In genomic region chr1:27615346-27616004, GRCh38 we compare ENCODE assay signal across 20 cellular contexts. TPM values are rescaled to one million over a fixed set of nuclear protein-coding genes. Genes with fewer than 3 reads are reported as not detected.
DNase-seq lines count a peak whose midpoint lies in the region; ATAC-seq and TF ChIP-seq lines count a peak whose summit lies in the region.
"Had no signal": no experiment of that assay in that cellular context is flagged by ENCODE, and none has a peak within 500 bp of the region (broad histone marks: within the 10 kb centered on the region; RNA-seq: fewer than 3 reads in every experiment).

No MANE protein-coding gene starts in this region.

- H3K36me3 Mint-ChIP-seq in WTC11: no peaks in the 10 kb centered on the region

- H3K4me3 ChIP-seq in H7 (ENCODE audit: insufficient read depth, low read depth, low read length) (peak overlapping the region; percentile 61), iPS-20b (ENCODE audit: low read length) (peak overlapping the region; percentile 86)
- H3K4me3 ChIP-seq: transverse colon had no signal

- POLR2A ChIA-PET in WTC11 (lab: Charles Lee): interaction anchor here (0.5 to 1.6 kb wide), 5 partner anchors 10 to 1525 kb away, joined by 3 to 4 read pairs (median 3); no protein-coding TSS in a partner anchor

- peak overlapping the region; percentile 90 for H3K4me3 Mint-ChIP-seq in WTC11

- ATAC-seq in WTC11 (peak; percentile 59), GM21360 (IDR thresholded peaks at IDR 0.05; ENCODE audit: unreplicated experiment) (no peak), HG03565 (IDR thresholded peaks at IDR 0.05; ENCODE audit: unreplicated experiment) (no peak)

- peaks cover 9% of the 10 kb centered on the region; the same call in 1 of the 2 replicates for H3K27me3 ChIP-seq in H7 (ENCODE audit: control insufficient read depth, insufficient read depth, low read length)
- peaks cover 17% of the 10 kb centered on the region for H3K27me3 ChIP-seq in iPS-20b (ENCODE audit: insufficient read depth, low read length)
- H3K27me3 ChIP-seq: esophagus squamous epithelium, transverse colon had no signal

- DNase-seq in H7 (peak; percentile 79), WTC11 (ENCODE audit: low spot score) (peak; percentile 60), retina (peak; percentile 65), GF-D8 (lab: John Stamatoyannopoulos, UW) (no peak)
- DNase-seq: activated CD4-positive, alpha-beta T cell treated with anti-CD3 and anti-CD28 coated beads for 4 hours; activated naive CD4-positive, alpha-beta T cell treated with Interleukin-2 at 50 U/mL for 16 hours; C1 segment of cervical spinal cord; esophagus squamous epithelium; kidney glomerular epithelial cell; NCI-H1694; NCI-H446; SHP77; stimulated activated CD4-positive, alpha-beta T cell treated with anti-CD3 and anti-CD28 coated beads, Interleukin-12 subunit alpha, Interleukin-12 subunit beta, amount 100 ng/mL, for 4 hours; stimulated activated naive CD4-positive, alpha-beta T cell; transverse colon had no signal

- TF ChIP-seq CTCF in WTC11 (IDR thresholded peaks at IDR 0.05): no peak

- no peak overlapping the region for H3K27ac ChIP-seq in iPS-20b (ENCODE audit: low read length)
- H3K27ac ChIP-seq: esophagus squamous epithelium, transverse colon had no signal

- no peaks in the 10 kb centered on the region for H3K36me3 ChIP-seq in H7 (replicated peaks; ENCODE audit: control insufficient read depth, insufficient read depth, low read length)
- H3K36me3 ChIP-seq in iPS-20b (ENCODE audit: insufficient read depth, low read depth, low read length): no peaks in the 10 kb centered on the region
- H3K36me3 ChIP-seq: esophagus squamous epithelium, transverse colon had no signal

- no peaks in the 10 kb centered on the region for H3K9me3 ChIP-seq in iPS-20b (ENCODE audit: insufficient read depth, low read depth, low read length)
- H3K9me3 ChIP-seq: esophagus squamous epithelium, transverse colon had no signal

- no peaks in the 10 kb centered on the region for H3K4me1 ChIP-seq in iPS-20b (ENCODE audit: insufficient read depth, low read length)

- no peaks in the 10 kb centered on the region for H3K9me3 Mint-ChIP-seq in WTC11

- no peak overlapping the region for H3K9ac ChIP-seq in iPS-20b (ENCODE audit: low read depth, low read length)

- peak overlapping the region; percentile 47; the same call in 1 of the 2 replicates for H3K27ac Mint-ChIP-seq in WTC11

- peaks cover 15% of the 10 kb centered on the region for H3K27me3 Mint-ChIP-seq in WTC11 (ENCODE audit: low read depth)

- peaks cover 15% of the 10 kb centered on the region for H3K4me1 Mint-ChIP-seq in WTC11

- CTCF ChIA-PET in WTC11 (lab: Charles Lee): interaction anchor here (0.5 to 16.7 kb wide), 28 partner anchors 8 to 319 kb away, joined by 3 to 367 read pairs (median 6); partner anchors contain the start of genes AHDC1, IFI6 and MAP3K6

TF ChIP-seq in WTC11, 78 proteins besides CTCF, POLR2A, EP300 and RAD21 (continues in another document):
- no peak for TF ChIP-seq GTF2I (CRISPR knock-in tag; conservative IDR thresholded peaks at IDR 0.05)
- TF ChIP-seq PRDM15 (CRISPR knock-in tag; IDR thresholded peaks at IDR 0.05): no peak
- TF ChIP-seq STAT6 (CRISPR knock-in tag; conservative IDR thresholded peaks at IDR 0.05; ENCODE audit: low read depth): no peak
- no peak for TF ChIP-seq ARID4B (CRISPR knock-in tag; IDR thresholded peaks at IDR 0.05; ENCODE audit: borderline replicate concordance)
- no peak for TF ChIP-seq ZSCAN18 (CRISPR knock-in tag; IDR thresholded peaks at IDR 0.05)

RNA-seq across cellular contexts. Expression of gene AHDC1, which starts 11.5 kb away (rescaled TPM):
- total RNA-seq in H7 (2014; rRNA removed; shearing (Covaris generic)): 8.8 and 11.2 TPM in 2 replicates
- total RNA-seq in WTC11 (2021): 31.6 to 49.0 TPM (median 32.6 TPM) in 3 replicates

RNA-seq across cellular contexts. Expression of gene FGR, which starts 19.5 kb away (rescaled TPM):
- 0.07 and 0.30 TPM in 2 replicates for total RNA-seq in H7 (2014; rRNA removed; shearing (Covaris generic))
- 0.30 to 0.77 TPM (median 0.46 TPM) in 3 replicates for total RNA-seq in WTC11 (2021)
- total RNA-seq: Daoy, MCF 10A had no signal

RNA-seq across cellular contexts. Expression of gene IFI6, which starts 56.5 kb away (rescaled TPM):
- total RNA-seq in H7 (2014; rRNA removed; shearing (Covaris generic)): 3.3 and 5.8 TPM in 2 replicates
- 4.5 to 9.4 TPM (median 6.4 TPM) in 3 replicates for total RNA-seq in WTC11 (2021)
